Comparison of ENCODE assay signal across 22 cellular contexts in genomic region chr11:70668204-70669202, GRCh38.
A peak's percentile ranks its signal among the peaks of the same experiment; 100 is the strongest.
DNase-seq lines count a peak whose midpoint lies in the region; ATAC-seq, FAIRE-seq and TF ChIP-seq lines count a peak whose summit lies in the region.
"Had no signal": no experiment of that assay in that cellular context is flagged by ENCODE, and none has a peak within 500 bp of the region (broad histone marks: within the 10 kb centered on the region; RNA-seq: fewer than 3 reads in every experiment).

No MANE protein-coding gene starts in this region.

- no peaks in the 10 kb centered on the region for H3K36me3 ChIP-seq in astrocyte (ENCODE audit: insufficient read depth, low read length)
- H3K36me3 ChIP-seq: transverse colon had no signal

- H3K9me3 ChIP-seq in astrocyte (ENCODE audit: insufficient read depth, low read depth, low read length) = no peaks in the 10 kb centered on the region
- H3K9me3 ChIP-seq: body of pancreas, transverse colon had no signal

- no peak overlapping the region for H3K27ac ChIP-seq in astrocyte (ENCODE audit: low read depth, low read length)
- H3K27ac ChIP-seq: body of pancreas, transverse colon had no signal

- peaks cover 9% of the 10 kb centered on the region for H3K36me3 Mint-ChIP-seq in astrocyte (ENCODE audit: low read depth, unreplicated experiment)
- peaks cover 6% of the 10 kb centered on the region for H3K36me3 Mint-ChIP-seq in glutamatergic neuron (ENCODE audit: unreplicated experiment)
- H3K36me3 Mint-ChIP-seq: activated naive CD8-positive, alpha-beta T cell treated with anti-CD3 and anti-CD28 coated beads for 36 hours had no signal

- peak; percentile 5 for DNase-seq in Right ventricle myocardium inferior (ENCODE audit: missing footprints)
- DNase-seq in left ventricle myocardium superior = no peak
- peak; percentile 24 for DNase-seq in astrocyte (ENCODE audit: low read depth)
- DNase-seq in glutamatergic neuron = no peak
- DNase-seq in urothelium cell line (ENCODE audit: low spot score) = peak; percentile 86
- DNase-seq in stimulated activated CD4-positive, alpha-beta T cell treated with anti-CD3 and anti-CD28 coated beads, Interleukin-1b, Interleukin-23, amount 100 ng/mL, for 48 hours = no peak
- DNase-seq in iPS-NIHi11 (ENCODE audit: low spot score) = no peak
- no peak for DNase-seq in NCI-H774 (lab: John Stamatoyannopoulos, UW)
- DNase-seq: activated naive CD8-positive, alpha-beta T cell treated with anti-CD3 and anti-CD28 coated beads for 36 hours; body of pancreas; C1 segment of cervical spinal cord; Calu3; effector memory CD4-positive, alpha-beta T cell; KG1; kidney glomerular epithelial cell; MV-4-11; NCI-H1694 treated with DMSO at 0.1 percent for 48 hours; NCI-H748 treated with DMSO at 0.1 percent for 48 hours; occipital lobe; T-helper 17 cell; transverse colon had no signal

- H3K4me3 Mint-ChIP-seq in astrocyte (ENCODE audit: unreplicated experiment) = no peak overlapping the region
- peak overlapping the region; percentile 62 for H3K4me3 Mint-ChIP-seq in glutamatergic neuron (ENCODE audit: unreplicated experiment)
- H3K4me3 Mint-ChIP-seq: activated naive CD8-positive, alpha-beta T cell treated with anti-CD3 and anti-CD28 coated beads for 36 hours; T-helper 17 cell had no signal

- peaks cover 63% of the 10 kb centered on the region for H3K27me3 Mint-ChIP-seq in astrocyte (ENCODE audit: low read depth, unreplicated experiment)
- H3K27me3 Mint-ChIP-seq in glutamatergic neuron (ENCODE audit: unreplicated experiment) = peaks cover 17% of the 10 kb centered on the region

- no peak overlapping the region for H3K9ac ChIP-seq in astrocyte (ENCODE audit: low read length)

- TF ChIP-seq CTCF in astrocyte (IDR thresholded peaks at IDR 0.05; ENCODE audit: insufficient read depth, low read depth, low read length) (no peak), glutamatergic neuron (IDR thresholded peaks at IDR 0.05; ENCODE audit: partially characterized antibody, unreplicated experiment) (no peak)

- H3K9me3 Mint-ChIP-seq in astrocyte (ENCODE audit: unreplicated experiment) (peaks cover under 1% of the 10 kb centered on the region), glutamatergic neuron (ENCODE audit: unreplicated experiment) (peaks cover 12% of the 10 kb centered on the region)
- H3K9me3 Mint-ChIP-seq: activated naive CD8-positive, alpha-beta T cell treated with anti-CD3 and anti-CD28 coated beads for 36 hours had no signal

- H3K27me3 ChIP-seq in astrocyte (ENCODE audit: insufficient read depth, low read length) = no peaks in the 10 kb centered on the region
- H3K27me3 ChIP-seq: body of pancreas had no signal

- no peak overlapping the region for H2AFZ ChIP-seq in astrocyte (ENCODE audit: low read depth, low read length)

- no peaks in the 10 kb centered on the region for H3K4me1 Mint-ChIP-seq in astrocyte (ENCODE audit: low read depth, unreplicated experiment)
- H3K4me1 Mint-ChIP-seq in glutamatergic neuron (ENCODE audit: low read depth, unreplicated experiment) = peaks cover 28% of the 10 kb centered on the region
- H3K4me1 Mint-ChIP-seq: T-helper 17 cell had no signal

- H3K27ac Mint-ChIP-seq in astrocyte (ENCODE audit: unreplicated experiment) = no peak overlapping the region
- peak overlapping the region; percentile 75 for H3K27ac Mint-ChIP-seq in glutamatergic neuron (ENCODE audit: unreplicated experiment)
- H3K27ac Mint-ChIP-seq: activated naive CD8-positive, alpha-beta T cell treated with anti-CD3 and anti-CD28 coated beads for 36 hours; T-helper 17 cell had no signal

- no peaks in the 10 kb centered on the region for H3K4me1 ChIP-seq in astrocyte (ENCODE audit: insufficient read depth, low read length)
- H3K4me1 ChIP-seq: body of pancreas, transverse colon had no signal

- no peak for ATAC-seq in Right ventricle myocardium inferior
- ATAC-seq in left ventricle myocardium superior = no peak
- ATAC-seq: body of pancreas, T-helper 17 cell had no signal

- no peak overlapping the region for H3K4me3 ChIP-seq in astrocyte (ENCODE audit: insufficient read depth, low read depth, low read length)
- H3K4me3 ChIP-seq: body of pancreas, transverse colon had no signal

- H4K20me1 ChIP-seq in astrocyte (ENCODE audit: insufficient read depth, low read length) = no peaks in the 10 kb centered on the region

- H3K79me2 ChIP-seq in astrocyte (ENCODE audit: insufficient read depth, low read length) = no peaks in the 10 kb centered on the region

- FAIRE-seq in astrocyte (lab: Jason Lieb, UNC) (no peak), urothelium cell line (lab: Jason Lieb, UNC) (peak; percentile 35)
- FAIRE-seq: A204.1 had no signal

- no peak overlapping the region for H3K4me2 ChIP-seq in astrocyte (ENCODE audit: low read length)

- intact Hi-C loops in Right ventricle myocardium inferior (cut with DNase I) = no loop called here
- intact Hi-C loops in left ventricle myocardium superior (cut with micrococcal nuclease) = no loop called here

Comparison
In these comparisons a context has a peak if more than half of its experiments do, and no peak if none do; other contexts are left out.
1. DNase-seq: peak in Right ventricle myocardium inferior (single experiment), astrocyte (single experiment) and urothelium cell line (single experiment); none in left ventricle myocardium superior (single experiment), glutamatergic neuron (single experiment), stimulated activated CD4-positive, alpha-beta T cell treated with anti-CD3 and anti-CD28 coated beads, Interleukin-1b, Interleukin-23, amount 100 ng/mL, for 48 hours (single experiment), iPS-NIHi11 (single experiment) and NCI-H774 (single experiment).